In genomic region chr14:88384653-88385205, GRCh38 we compare ENCODE assay signal across 8 cellular contexts. TPM values are rescaled to one million over a fixed set of nuclear protein-coding genes. Genes with fewer than 3 reads are reported as not detected.
DNase-seq lines count a peak whose midpoint lies in the region; ATAC-seq, FAIRE-seq and TF ChIP-seq lines count a peak whose summit lies in the region.

No MANE protein-coding gene starts in this region.

- no peak for DNase-seq in stimulated activated naive CD8-positive, alpha-beta T cell treated with anti-CD3 and anti-CD28 coated beads, Interleukin-15, Interleukin-2, amounts not matched to agents 100 U/mL and 50 U/mL, for 24 hours
- DNase-seq in adrenal gland (peak in 1 of 7 donors; percentile 6), keratinocyte (ENCODE audit: low read depth, low spot score) (no peak), posterior vena cava (ENCODE audit: low spot score) (no peak), cerebellar nuclear complex (lab: John Stamatoyannopoulos, UW) (no peak), kidney tubule cell (ENCODE audit: low spot score) (no peak)

- TF ChIP-seq CTCF in adrenal gland (IDR thresholded peaks at IDR 0.05) (no peak), keratinocyte (optimal IDR thresholded peaks at IDR 0.05 in 1 of 3, IDR thresholded peaks at IDR 0.05 in 1 of 3, conservative IDR thresholded peaks at IDR 0.05 in 1 of 3; ENCODE audit: extremely low read depth in 1 of 3, insufficient read depth in 2 of 3, low read length in 3 of 3) (no peak)

- H3K27ac ChIP-seq in adrenal gland (peak overlapping the region; percentile 68 to 91 (median 85)), keratinocyte (ENCODE audit: control insufficient read depth, insufficient read depth, low read length) (no peak overlapping the region), subcutaneous abdominal adipose tissue (ENCODE audit: low read depth, low read length) (peak overlapping the region; percentile 79)

- H3K9me3 Mint-ChIP-seq in stimulated activated naive CD8-positive, alpha-beta T cell treated with anti-CD3 and anti-CD28 coated beads, Interleukin-15, Interleukin-2, amounts not matched to agents 100 ng/mL and 50 ng/mL, for 24 hours, result no peaks in the 10 kb centered on the region

- peak overlapping the region; percentile 98 for H3K4me2 ChIP-seq in keratinocyte (ENCODE audit: control insufficient read depth, extremely low read depth, insufficient read depth, low read depth, low read length)

- H3K36me3 ChIP-seq in adrenal gland (replicated peaks in 1 of 2) (no peaks in the 10 kb centered on the region), keratinocyte (ENCODE audit: control insufficient read depth in 2 of 2, extremely low read depth in 1 of 2, insufficient read depth in 2 of 2, low read length in 2 of 2) (no peaks in the 10 kb centered on the region), subcutaneous abdominal adipose tissue (ENCODE audit: control insufficient read depth in 5 of 5, insufficient read depth in 5 of 5, low read length in 5 of 5) (no peaks in the 10 kb centered on the region)

- no peaks in the 10 kb centered on the region for H3K79me2 ChIP-seq in keratinocyte (ENCODE audit: control insufficient read depth, insufficient read depth, low read length)

- no peaks in the 10 kb centered on the region for H3K9me1 ChIP-seq in keratinocyte (ENCODE audit: control insufficient read depth, extremely low read depth, insufficient read depth, low read length)

- no peaks in the 10 kb centered on the region for H4K20me1 ChIP-seq in keratinocyte (ENCODE audit: control insufficient read depth, extremely low read depth, insufficient read depth, low read length)

- H3K27me3 ChIP-seq in adrenal gland (no peaks in the 10 kb centered on the region), keratinocyte (ENCODE audit: control insufficient read depth, extremely low read depth, insufficient read depth, low read length) (no peaks in the 10 kb centered on the region), subcutaneous abdominal adipose tissue (ENCODE audit: control insufficient read depth in 5 of 5, insufficient read depth in 4 of 5, low read length in 5 of 5) (no peaks in the 10 kb centered on the region)

- H3K4me3 Mint-ChIP-seq in stimulated activated naive CD8-positive, alpha-beta T cell treated with anti-CD3 and anti-CD28 coated beads, Interleukin-15, Interleukin-2, amounts not matched to agents 100 ng/mL and 50 ng/mL, for 24 hours, result peak overlapping the region; percentile 98

- no peak for FAIRE-seq in keratinocyte (lab: Jason Lieb, UNC)

- H3K9me3 ChIP-seq in adrenal gland (replicated peaks in 1 of 3) (no peaks in the 10 kb centered on the region), keratinocyte (ENCODE audit: control insufficient read depth, low read depth, low read length) (no peaks in the 10 kb centered on the region), subcutaneous abdominal adipose tissue (ENCODE audit: control insufficient read depth in 5 of 5, low read length in 5 of 5) (no peaks in the 10 kb centered on the region)

- no peak for TF ChIP-seq POLR2A in adrenal gland (IDR thresholded peaks at IDR 0.05)

- intact Hi-C loops in adrenal gland (cut with DNase I), result no loop called here
- intact Hi-C loops in posterior vena cava (cut with DNase I), result no loop called here

- H3K9ac ChIP-seq in keratinocyte (ENCODE audit: control insufficient read depth, extremely low read depth, insufficient read depth, low read length) (peak overlapping the region; percentile 75), subcutaneous abdominal adipose tissue (ENCODE audit: low read length in 5 of 5) (peak overlapping the region; percentile 75 to 95 (median 81))

- H2AFZ ChIP-seq in keratinocyte (ENCODE audit: control insufficient read depth, low read length), result peak overlapping the region; percentile 99

- H3K27me3 Mint-ChIP-seq in stimulated activated naive CD8-positive, alpha-beta T cell treated with anti-CD3 and anti-CD28 coated beads, Interleukin-15, Interleukin-2, amounts not matched to agents 100 ng/mL and 50 ng/mL, for 24 hours, result no peaks in the 10 kb centered on the region

- dilution Hi-C loops in keratinocyte (cut with MboI; ENCODE audit: extremely low pct_ligation_motif_present, low sequenced_read_pairs), result no loop called here

- no peak for ATAC-seq in stimulated activated naive CD8-positive, alpha-beta T cell treated with anti-CD3 and anti-CD28 coated beads, Interleukin-15, Interleukin-2, amounts not matched to agents 100 U/mL and 50 U/mL, for 24 hours

- whole genome bisulfite sequencing in adrenal gland, 4 donors, result 2 to 7% (median 4%) methylated on average over 5 of the region's 5 CpGs

- peaks cover 20% of the 10 kb centered on the region for H3K4me1 Mint-ChIP-seq in stimulated activated naive CD8-positive, alpha-beta T cell treated with anti-CD3 and anti-CD28 coated beads, Interleukin-15, Interleukin-2, amounts not matched to agents 100 ng/mL and 50 ng/mL, for 24 hours (ENCODE audit: low read depth)

- H3K4me1 ChIP-seq in adrenal gland (replicated peaks in 1 of 2) (peaks cover 6% of the 10 kb centered on the region in 2 donors), keratinocyte (ENCODE audit: control insufficient read depth, extremely low read depth, insufficient read depth, low read length) (peaks cover 8% of the 10 kb centered on the region), subcutaneous abdominal adipose tissue (ENCODE audit: control insufficient read depth in 5 of 5, insufficient read depth in 5 of 5, low read length in 5 of 5) (peaks cover 0 to 25% (median 18%) of the 10 kb centered on the region in 5 donors)

- H3K4me3 ChIP-seq in adrenal gland, result peak overlapping the region; percentile 62 to 100 (median 90)
- H3K4me3 ChIP-seq in keratinocyte (ENCODE audit: control insufficient read depth in 2 of 3, extremely low read depth in 1 of 3, insufficient read depth in 2 of 3, low read depth in 1 of 3, low read length in 3 of 3), result peak overlapping the region; percentile 80 to 93 (median 91)
- peak overlapping the region; percentile 91 to 100 (median 99) for H3K4me3 ChIP-seq in subcutaneous abdominal adipose tissue (ENCODE audit: low read depth in 1 of 5, low read length in 5 of 5)

- no peaks in the 10 kb centered on the region for H3K36me3 Mint-ChIP-seq in stimulated activated naive CD8-positive, alpha-beta T cell treated with anti-CD3 and anti-CD28 coated beads, Interleukin-15, Interleukin-2, amounts not matched to agents 100 ng/mL and 50 ng/mL, for 24 hours (ENCODE audit: low read depth)

- H3K27ac Mint-ChIP-seq in stimulated activated naive CD8-positive, alpha-beta T cell treated with anti-CD3 and anti-CD28 coated beads, Interleukin-15, Interleukin-2, amounts not matched to agents 100 ng/mL and 50 ng/mL, for 24 hours, result peak overlapping the region; percentile 88

RNA-seq across cellular contexts. Expression of gene SPATA7, which starts 0.7 kb away (rescaled TPM):
- 10 to 100 TPM; 10.3 to 34.1 (median 15.0) TPM for total RNA-seq in adrenal gland
- 10 to 100 TPM; 10.1 to 15.1 (median 14.9) TPM for polyA plus RNA-seq in adrenal gland
- polyA plus RNA-seq in keratinocyte, result 4.7 to 7.1 TPM (median 6.5 TPM) in 3 replicates
- 5.6 TPM for polyA plus RNA-seq in keratinocyte (2011; ENCODE audit: low read depth)
- 4.6 and 7.6 TPM in 2 replicates for polyA plus RNA-seq in keratinocyte (2011; cell fraction: cytosol; rRNA removed)
- polyA plus RNA-seq in keratinocyte (2011; cell fraction: nucleus; rRNA removed), result 6.5 and 8.6 TPM in 2 replicates
- 5.1 and 6.9 TPM in 2 replicates for polyA plus RNA-seq in keratinocyte (2012; ENCODE audit: low replicate concordance)
- polyA minus RNA-seq in keratinocyte, result 6.1 to 12.5 TPM (median 9.0 TPM) in 3 replicates
- polyA minus RNA-seq in keratinocyte (2011; cell fraction: cytosol; rRNA and poly(A)+ RNA removed), result 4.8 TPM
- polyA minus RNA-seq in keratinocyte (2011; cell fraction: nucleus; rRNA and poly(A)+ RNA removed), result 5.0 and 11.3 TPM in 2 replicates
- total RNA-seq in posterior vena cava, result 10 to 100 TPM in 1 of 2 donors, 1 to 10 TPM in 1; 9.4 to 15.5 TPM
